In genomic region chr18:21441670-21442069, GRCh38 we compare ENCODE assay signal across 25 cellular contexts.
"Had no signal": no experiment of that assay in that cellular context is flagged by ENCODE, and none has a peak within 500 bp of the region (broad histone marks: within the 10 kb centered on the region; RNA-seq: fewer than 3 reads in every experiment).

No MANE protein-coding gene starts in this region.

- H3K4me3 Mint-ChIP-seq: activated CD4-positive, alpha-beta memory T cell treated with anti-CD3 and anti-CD28 coated beads for 36 hours; activated CD4-positive, alpha-beta T cell treated with anti-CD3 and anti-CD28 coated beads, Interleukin-2, amount 10 ng/mL, durations not matched to agents 24 days and 14 days; activated naive CD4-positive, alpha-beta T cell treated with anti-CD3 and anti-CD28 coated beads for 36 hours; activated naive CD8-positive, alpha-beta T cell; activated T-helper 17 cell treated with anti-CD3 and anti-CD28 coated beads, Interleukin-2, amount 50 U/mL, for 72 hours; brain; T-helper 1 cell treated with Interleukin-12 subunit alpha and Interleukin-12 subunit beta and Interleukin-4 antibody, amounts not matched to agents 30 μg/mL and 1 μg/mL, for 36 hours; WTC11 had no signal

- H3K27me3 Mint-ChIP-seq: brain had no signal

- H3K4me3 ChIP-seq: cardiac muscle cell had no signal

- DNase-seq: activated CD4-positive, alpha-beta memory T cell treated with anti-CD3 and anti-CD28 coated beads for 36 hours; activated CD4-positive, alpha-beta T cell treated with anti-CD3 and anti-CD28 coated beads, Interleukin-2, amount 10 ng/mL, durations not matched to agents 24 days and 14 days; activated CD4-positive, CD25-positive, alpha-beta regulatory T cell treated with anti-CD3 and anti-CD28 coated beads, Interleukin-2, amount 50 U/mL, for 72 hours; activated CD8-positive, alpha-beta memory T cell treated with anti-CD3 and anti-CD28 coated beads for 24 hours; activated gamma-delta T cell; activated naive CD4-positive, alpha-beta T cell treated with anti-CD3 and anti-CD28 coated beads for 36 hours; activated T-cell treated with anti-CD3 and anti-CD28 coated beads, Interleukin-2, amount 50 U/mL, for 48 hours; amygdala; Karpas-422; MM.1S; NCI-H1105; NCI-H1436; NCI-H187; NCI-H2081 treated with DMSO at 0.1 percent for 48 hours; NCI-H446; NCI-H524; PC-3; SHP77 treated with DMSO at 0.1 percent for 48 hours had no signal

- H3K27ac ChIP-seq: cardiac muscle cell had no signal

- H3K27me3 ChIP-seq: cardiac muscle cell had no signal

- H3K36me3 Mint-ChIP-seq: activated CD4-positive, alpha-beta memory T cell treated with anti-CD3 and anti-CD28 coated beads for 36 hours; activated naive CD8-positive, alpha-beta T cell; WTC11 had no signal

- H3K9me3 Mint-ChIP-seq: activated CD4-positive, alpha-beta memory T cell treated with anti-CD3 and anti-CD28 coated beads for 36 hours; activated CD4-positive, alpha-beta T cell treated with anti-CD3 and anti-CD28 coated beads, Interleukin-2, amount 10 ng/mL, durations not matched to agents 24 days and 14 days; activated naive CD4-positive, alpha-beta T cell treated with anti-CD3 and anti-CD28 coated beads for 36 hours; activated T-helper 17 cell treated with anti-CD3 and anti-CD28 coated beads, Interleukin-2, amount 50 U/mL, for 72 hours; brain; T-helper 1 cell treated with Interleukin-12 subunit alpha and Interleukin-12 subunit beta and Interleukin-4 antibody, amounts not matched to agents 30 μg/mL and 1 μg/mL, for 36 hours; WTC11 had no signal

- ATAC-seq: activated T-helper 17 cell treated with anti-CD3 and anti-CD28 coated beads, Interleukin-2, amount 50 U/mL, for 72 hours; PC-3; WTC11 had no signal

- FAIRE-seq: astrocyte had no signal

- H3K36me3 ChIP-seq: cardiac muscle cell had no signal

- H3K4me1 Mint-ChIP-seq: activated CD4-positive, alpha-beta T cell treated with anti-CD3 and anti-CD28 coated beads, Interleukin-2, amount 10 ng/mL, durations not matched to agents 24 days and 14 days; activated T-helper 17 cell treated with anti-CD3 and anti-CD28 coated beads, Interleukin-2, amount 50 U/mL, for 72 hours; brain had no signal

- H3K27ac Mint-ChIP-seq: activated CD4-positive, alpha-beta memory T cell treated with anti-CD3 and anti-CD28 coated beads for 36 hours; activated CD4-positive, alpha-beta T cell treated with anti-CD3 and anti-CD28 coated beads, Interleukin-2, amount 10 ng/mL, durations not matched to agents 24 days and 14 days; activated naive CD4-positive, alpha-beta T cell treated with anti-CD3 and anti-CD28 coated beads for 36 hours; activated naive CD8-positive, alpha-beta T cell; activated T-helper 17 cell treated with anti-CD3 and anti-CD28 coated beads, Interleukin-2, amount 50 U/mL, for 72 hours; brain; T-helper 1 cell treated with Interleukin-12 subunit alpha and Interleukin-12 subunit beta and Interleukin-4 antibody, amounts not matched to agents 30 μg/mL and 1 μg/mL, for 36 hours; WTC11 had no signal
